1 cellular context compared by ENCODE assay signal in the genomic region with DNA sequence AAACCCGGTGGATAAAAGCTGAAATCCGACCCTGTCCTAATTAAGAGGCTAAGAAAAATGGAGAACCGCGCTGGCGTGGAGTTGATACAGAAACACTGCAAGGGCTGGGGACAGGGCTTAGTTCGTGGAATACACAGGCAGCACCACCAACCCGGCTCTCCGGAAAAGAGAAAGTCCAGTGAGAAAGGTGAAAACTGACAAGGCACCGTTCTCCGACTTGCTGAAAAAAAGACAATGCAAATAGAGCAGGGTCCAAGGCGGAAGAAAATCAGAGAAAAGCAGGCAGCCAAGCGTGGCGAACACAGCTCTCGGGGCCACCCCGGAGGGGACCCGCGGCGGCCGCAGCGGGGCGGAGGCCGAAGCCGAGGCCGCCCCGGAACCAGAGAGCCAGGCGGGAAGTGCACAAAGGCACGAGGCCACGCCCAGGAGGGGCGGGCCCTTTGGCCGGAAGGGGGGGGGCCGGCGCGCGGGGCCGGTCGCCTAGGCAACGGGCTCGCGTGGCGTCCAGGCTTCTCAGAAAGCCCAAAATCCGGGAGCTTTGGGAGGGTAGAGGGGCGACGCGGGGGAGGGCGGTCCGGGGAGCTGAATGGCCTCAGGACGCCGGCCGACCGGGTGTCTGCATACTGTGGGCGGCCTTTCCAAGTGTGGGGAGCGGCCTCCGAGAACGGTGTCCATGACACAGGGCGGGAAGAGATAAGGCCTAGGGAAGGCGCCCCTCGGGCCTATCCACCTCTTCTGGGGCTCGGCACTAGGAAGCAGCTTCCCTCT.
A peak's percentile ranks its signal among the peaks of the same experiment; 100 is the strongest.
TF ChIP-seq lines count a peak whose summit lies in the region.

No MANE protein-coding gene starts in this region.

TF ChIP-seq in HepG2, 621 proteins besides CTCF, POLR2A, EP300 and RAD21 (continued from another document and continues in another):
- TF ChIP-seq, protein P1, sequence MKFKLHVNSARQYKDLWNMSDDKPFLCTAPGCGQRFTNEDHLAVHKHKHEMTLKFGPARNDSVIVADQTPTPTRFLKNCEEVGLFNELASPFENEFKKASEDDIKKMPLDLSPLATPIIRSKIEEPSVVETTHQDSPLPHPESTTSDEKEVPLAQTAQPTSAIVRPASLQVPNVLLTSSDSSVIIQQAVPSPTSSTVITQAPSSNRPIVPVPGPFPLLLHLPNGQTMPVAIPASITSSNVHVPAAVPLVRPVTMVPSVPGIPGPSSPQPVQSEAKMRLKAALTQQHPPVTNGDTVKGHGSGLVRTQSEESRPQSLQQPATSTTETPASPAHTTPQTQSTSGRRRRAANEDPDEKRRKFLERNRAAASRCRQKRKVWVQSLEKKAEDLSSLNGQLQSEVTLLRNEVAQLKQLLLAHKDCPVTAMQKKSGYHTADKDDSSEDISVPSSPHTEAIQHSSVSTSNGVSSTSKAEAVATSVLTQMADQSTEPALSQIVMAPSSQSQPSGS (CRISPR knock-in tag; IDR thresholded peaks at IDR 0.05): no peak
- TF ChIP-seq ADNP (CRISPR knock-in tag; IDR thresholded peaks at IDR 0.05) (no peak; the same call in 1 of the 2 replicates), SNAI1 (CRISPR knock-in tag; IDR thresholded peaks at IDR 0.05; ENCODE audit: borderline replicate concordance) (0 out of 2 replicates have a peak, but pooled peaks have one; percentile 13), KDM6A (CRISPR knock-in tag; IDR thresholded peaks at IDR 0.05; ENCODE audit: low read depth) (0 out of 2 replicates have a peak, but pooled peaks have one; percentile 15), FOXC1 (CRISPR knock-in tag; IDR thresholded peaks at IDR 0.05; ENCODE audit: borderline replicate concordance) (no peak), ZNF616 (CRISPR knock-in tag; IDR thresholded peaks at IDR 0.05; ENCODE audit: low read depth) (no peak), SMAD3 (CRISPR knock-in tag; IDR thresholded peaks at IDR 0.05) (peak; percentile 51; the same call in 1 of the 2 replicates), ZNF430 (CRISPR knock-in tag; IDR thresholded peaks at IDR 0.05) (no peak; the same call in 1 of the 2 replicates), ZNF274 (CRISPR knock-in tag; IDR thresholded peaks at IDR 0.05) (no peak), ZNF589 (CRISPR knock-in tag; conservative IDR thresholded peaks at IDR 0.05) (peak; percentile 53; the same call in 1 of the 2 replicates), JUNB (CRISPR knock-in tag; IDR thresholded peaks at IDR 0.05; ENCODE audit: borderline replicate concordance) (peak; percentile 12; the same call in 1 of the 2 replicates), ZNF510 (CRISPR knock-in tag; IDR thresholded peaks at IDR 0.05; ENCODE audit: low read depth) (0 out of 2 replicates have a peak, but pooled peaks have one; percentile 27), ZNF790 (CRISPR knock-in tag; IDR thresholded peaks at IDR 0.05; ENCODE audit: borderline replicate concordance) (peak; percentile 20; the same call in 1 of the 2 replicates), ATF7 (IDR thresholded peaks at IDR 0.05) (no peak), ATF7 (CRISPR knock-in tag; IDR thresholded peaks at IDR 0.05) (0 out of 2 replicates have a peak, but pooled peaks have one; percentile 1), ZFY (CRISPR knock-in tag; IDR thresholded peaks at IDR 0.05) (peak; percentile 46), HNF4G (IDR thresholded peaks at IDR 0.05; ENCODE audit: borderline replicate concordance, low read depth, low read length) (no peak), HNF4G (CRISPR knock-in tag; IDR thresholded peaks at IDR 0.05; ENCODE audit: borderline replicate concordance, low read depth) (0 out of 2 replicates have a peak, but pooled peaks have one; percentile 3), ELF4 (CRISPR knock-in tag; IDR thresholded peaks at IDR 0.05; ENCODE audit: borderline replicate concordance) (0 out of 2 replicates have a peak, but pooled peaks have one; percentile 21), HES4 (CRISPR knock-in tag; IDR thresholded peaks at IDR 0.05; ENCODE audit: borderline replicate concordance) (no peak), HOXA9 (CRISPR knock-in tag; IDR thresholded peaks at IDR 0.05; ENCODE audit: borderline replicate concordance) (0 out of 2 replicates have a peak, but pooled peaks have one; percentile 50), ELF1 (CRISPR knock-in tag; IDR thresholded peaks at IDR 0.05) (peak; percentile 35; the same call in 1 of the 2 replicates), AGO2 (optimal IDR thresholded peaks at IDR 0.05; ENCODE audit: low read depth, low read length) (peak; percentile 36), NR2F1 (CRISPR knock-in tag; IDR thresholded peaks at IDR 0.05) (no peak), ZNF10 (CRISPR knock-in tag; IDR thresholded peaks at IDR 0.05; ENCODE audit: borderline replicate concordance, low read depth) (no peak), MXI1 (IDR thresholded peaks at IDR 0.05; ENCODE audit: borderline replicate concordance, low read depth, low read length) (peak; percentile 79; the same call in 2 of the 3 replicates), NKX3-1 (CRISPR knock-in tag; IDR thresholded peaks at IDR 0.05) (0 out of 2 replicates have a peak, but pooled peaks have one; percentile 73), HCFC1 (IDR thresholded peaks at IDR 0.05; ENCODE audit: low read depth, low read length) (peak; percentile 21; the same call in 1 of the 2 replicates), NFRKB (IDR thresholded peaks at IDR 0.05) (no peak)
- TF ChIP-seq, protein P2, sequence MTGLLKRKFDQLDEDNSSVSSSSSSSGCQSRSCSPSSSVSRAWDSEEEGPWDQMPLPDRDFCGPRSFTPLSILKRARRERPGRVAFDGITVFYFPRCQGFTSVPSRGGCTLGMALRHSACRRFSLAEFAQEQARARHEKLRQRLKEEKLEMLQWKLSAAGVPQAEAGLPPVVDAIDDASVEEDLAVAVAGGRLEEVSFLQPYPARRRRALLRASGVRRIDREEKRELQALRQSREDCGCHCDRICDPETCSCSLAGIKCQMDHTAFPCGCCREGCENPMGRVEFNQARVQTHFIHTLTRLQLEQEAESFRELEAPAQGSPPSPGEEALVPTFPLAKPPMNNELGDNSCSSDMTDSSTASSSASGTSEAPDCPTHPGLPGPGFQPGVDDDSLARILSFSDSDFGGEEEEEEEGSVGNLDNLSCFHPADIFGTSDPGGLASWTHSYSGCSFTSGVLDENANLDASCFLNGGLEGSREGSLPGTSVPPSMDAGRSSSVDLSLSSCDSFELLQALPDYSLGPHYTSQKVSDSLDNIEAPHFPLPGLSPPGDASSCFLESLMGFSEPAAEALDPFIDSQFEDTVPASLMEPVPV (CRISPR knock-in tag; IDR thresholded peaks at IDR 0.05): peak; percentile 76
- TF ChIP-seq, protein P3, sequence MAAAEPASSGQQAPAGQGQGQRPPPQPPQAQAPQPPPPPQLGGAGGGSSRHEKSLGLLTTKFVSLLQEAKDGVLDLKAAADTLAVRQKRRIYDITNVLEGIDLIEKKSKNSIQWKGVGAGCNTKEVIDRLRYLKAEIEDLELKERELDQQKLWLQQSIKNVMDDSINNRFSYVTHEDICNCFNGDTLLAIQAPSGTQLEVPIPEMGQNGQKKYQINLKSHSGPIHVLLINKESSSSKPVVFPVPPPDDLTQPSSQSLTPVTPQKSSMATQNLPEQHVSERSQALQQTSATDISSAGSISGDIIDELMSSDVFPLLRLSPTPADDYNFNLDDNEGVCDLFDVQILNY (CRISPR knock-in tag; conservative IDR thresholded peaks at IDR 0.05): 0 out of 2 replicates have a peak, but pooled peaks have one; percentile 10
- TF ChIP-seq, protein P4, sequence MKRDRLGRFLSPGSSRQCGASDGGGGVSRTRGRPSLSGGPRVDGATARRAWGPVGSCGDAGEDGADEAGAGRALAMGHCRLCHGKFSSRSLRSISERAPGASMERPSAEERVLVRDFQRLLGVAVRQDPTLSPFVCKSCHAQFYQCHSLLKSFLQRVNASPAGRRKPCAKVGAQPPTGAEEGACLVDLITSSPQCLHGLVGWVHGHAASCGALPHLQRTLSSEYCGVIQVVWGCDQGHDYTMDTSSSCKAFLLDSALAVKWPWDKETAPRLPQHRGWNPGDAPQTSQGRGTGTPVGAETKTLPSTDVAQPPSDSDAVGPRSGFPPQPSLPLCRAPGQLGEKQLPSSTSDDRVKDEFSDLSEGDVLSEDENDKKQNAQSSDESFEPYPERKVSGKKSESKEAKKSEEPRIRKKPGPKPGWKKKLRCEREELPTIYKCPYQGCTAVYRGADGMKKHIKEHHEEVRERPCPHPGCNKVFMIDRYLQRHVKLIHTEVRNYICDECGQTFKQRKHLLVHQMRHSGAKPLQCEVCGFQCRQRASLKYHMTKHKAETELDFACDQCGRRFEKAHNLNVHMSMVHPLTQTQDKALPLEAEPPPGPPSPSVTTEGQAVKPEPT (CRISPR knock-in tag; IDR thresholded peaks at IDR 0.05; ENCODE audit: low read depth): 0 out of 2 replicates have a peak, but pooled peaks have one; percentile 1
- TF ChIP-seq, protein P5, sequence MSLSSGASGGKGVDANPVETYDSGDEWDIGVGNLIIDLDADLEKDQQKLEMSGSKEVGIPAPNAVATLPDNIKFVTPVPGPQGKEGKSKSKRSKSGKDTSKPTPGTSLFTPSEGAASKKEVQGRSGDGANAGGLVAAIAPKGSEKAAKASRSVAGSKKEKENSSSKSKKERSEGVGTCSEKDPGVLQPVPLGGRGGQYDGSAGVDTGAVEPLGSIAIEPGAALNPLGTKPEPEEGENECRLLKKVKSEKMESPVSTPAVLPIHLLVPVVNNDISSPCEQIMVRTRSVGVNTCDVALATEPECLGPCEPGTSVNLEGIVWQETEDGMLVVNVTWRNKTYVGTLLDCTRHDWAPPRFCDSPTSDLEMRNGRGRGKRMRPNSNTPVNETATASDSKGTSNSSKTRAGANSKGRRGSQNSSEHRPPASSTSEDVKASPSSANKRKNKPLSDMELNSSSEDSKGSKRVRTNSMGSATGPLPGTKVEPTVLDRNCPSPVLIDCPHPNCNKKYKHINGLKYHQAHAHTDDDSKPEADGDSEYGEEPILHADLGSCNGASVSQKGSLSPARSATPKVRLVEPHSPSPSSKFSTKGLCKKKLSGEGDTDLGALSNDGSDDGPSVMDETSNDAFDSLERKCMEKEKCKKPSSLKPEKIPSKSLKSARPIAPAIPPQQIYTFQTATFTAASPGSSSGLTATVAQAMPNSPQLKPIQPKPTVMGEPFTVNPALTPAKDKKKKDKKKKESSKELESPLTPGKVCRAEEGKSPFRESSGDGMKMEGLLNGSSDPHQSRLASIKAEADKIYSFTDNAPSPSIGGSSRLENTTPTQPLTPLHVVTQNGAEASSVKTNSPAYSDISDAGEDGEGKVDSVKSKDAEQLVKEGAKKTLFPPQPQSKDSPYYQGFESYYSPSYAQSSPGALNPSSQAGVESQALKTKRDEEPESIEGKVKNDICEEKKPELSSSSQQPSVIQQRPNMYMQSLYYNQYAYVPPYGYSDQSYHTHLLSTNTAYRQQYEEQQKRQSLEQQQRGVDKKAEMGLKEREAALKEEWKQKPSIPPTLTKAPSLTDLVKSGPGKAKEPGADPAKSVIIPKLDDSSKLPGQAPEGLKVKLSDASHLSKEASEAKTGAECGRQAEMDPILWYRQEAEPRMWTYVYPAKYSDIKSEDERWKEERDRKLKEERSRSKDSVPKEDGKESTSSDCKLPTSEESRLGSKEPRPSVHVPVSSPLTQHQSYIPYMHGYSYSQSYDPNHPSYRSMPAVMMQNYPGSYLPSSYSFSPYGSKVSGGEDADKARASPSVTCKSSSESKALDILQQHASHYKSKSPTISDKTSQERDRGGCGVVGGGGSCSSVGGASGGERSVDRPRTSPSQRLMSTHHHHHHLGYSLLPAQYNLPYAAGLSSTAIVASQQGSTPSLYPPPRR (CRISPR knock-in tag; IDR thresholded peaks at IDR 0.05; ENCODE audit: borderline replicate concordance): no peak
- TF ChIP-seq, protein P6, sequence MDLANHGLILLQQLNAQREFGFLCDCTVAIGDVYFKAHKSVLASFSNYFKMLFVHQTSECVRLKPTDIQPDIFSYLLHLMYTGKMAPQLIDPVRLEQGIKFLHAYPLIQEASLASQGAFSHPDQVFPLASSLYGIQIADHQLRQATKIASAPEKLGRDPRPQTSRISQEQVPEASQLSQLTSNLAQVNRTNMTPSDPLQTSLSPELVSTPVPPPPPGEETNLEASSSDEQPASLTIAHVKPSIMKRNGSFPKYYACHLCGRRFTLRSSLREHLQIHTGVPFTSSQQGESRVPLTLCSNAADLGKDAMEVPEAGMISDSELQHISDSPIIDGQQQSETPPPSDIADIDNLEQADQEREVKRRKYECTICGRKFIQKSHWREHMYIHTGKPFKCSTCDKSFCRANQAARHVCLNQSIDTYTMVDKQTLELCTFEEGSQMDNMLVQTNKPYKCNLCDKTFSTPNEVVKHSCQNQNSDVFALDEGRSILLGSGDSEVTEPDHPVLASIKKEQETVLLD (CRISPR knock-in tag; IDR thresholded peaks at IDR 0.05; ENCODE audit: low read depth): peak; percentile 86
- TF ChIP-seq, protein P7, sequence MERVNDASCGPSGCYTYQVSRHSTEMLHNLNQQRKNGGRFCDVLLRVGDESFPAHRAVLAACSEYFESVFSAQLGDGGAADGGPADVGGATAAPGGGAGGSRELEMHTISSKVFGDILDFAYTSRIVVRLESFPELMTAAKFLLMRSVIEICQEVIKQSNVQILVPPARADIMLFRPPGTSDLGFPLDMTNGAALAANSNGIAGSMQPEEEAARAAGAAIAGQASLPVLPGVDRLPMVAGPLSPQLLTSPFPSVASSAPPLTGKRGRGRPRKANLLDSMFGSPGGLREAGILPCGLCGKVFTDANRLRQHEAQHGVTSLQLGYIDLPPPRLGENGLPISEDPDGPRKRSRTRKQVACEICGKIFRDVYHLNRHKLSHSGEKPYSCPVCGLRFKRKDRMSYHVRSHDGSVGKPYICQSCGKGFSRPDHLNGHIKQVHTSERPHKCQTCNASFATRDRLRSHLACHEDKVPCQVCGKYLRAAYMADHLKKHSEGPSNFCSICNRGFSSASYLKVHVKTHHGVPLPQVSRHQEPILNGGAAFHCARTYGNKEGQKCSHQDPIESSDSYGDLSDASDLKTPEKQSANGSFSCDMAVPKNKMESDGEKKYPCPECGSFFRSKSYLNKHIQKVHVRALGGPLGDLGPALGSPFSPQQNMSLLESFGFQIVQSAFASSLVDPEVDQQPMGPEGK (CRISPR knock-in tag; IDR thresholded peaks at IDR 0.05): peak; percentile 45; the same call in 1 of the 2 replicates
- TF ChIP-seq, protein P8, sequence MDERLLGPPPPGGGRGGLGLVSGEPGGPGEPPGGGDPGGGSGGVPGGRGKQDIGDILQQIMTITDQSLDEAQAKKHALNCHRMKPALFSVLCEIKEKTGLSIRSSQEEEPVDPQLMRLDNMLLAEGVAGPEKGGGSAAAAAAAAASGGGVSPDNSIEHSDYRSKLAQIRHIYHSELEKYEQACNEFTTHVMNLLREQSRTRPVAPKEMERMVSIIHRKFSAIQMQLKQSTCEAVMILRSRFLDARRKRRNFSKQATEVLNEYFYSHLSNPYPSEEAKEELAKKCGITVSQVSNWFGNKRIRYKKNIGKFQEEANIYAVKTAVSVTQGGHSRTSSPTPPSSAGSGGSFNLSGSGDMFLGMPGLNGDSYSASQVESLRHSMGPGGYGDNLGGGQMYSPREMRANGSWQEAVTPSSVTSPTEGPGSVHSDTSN (CRISPR knock-in tag; IDR thresholded peaks at IDR 0.05): no peak
